In genomic region chr15:40038654-40039543, GRCh38 we compare ENCODE assay signal across 8 cellular contexts. TPM values are rescaled to one million over a fixed set of nuclear protein-coding genes. Genes with fewer than 3 reads are reported as not detected.
DNase-seq lines count a peak whose midpoint lies in the region; ATAC-seq, FAIRE-seq and TF ChIP-seq lines count a peak whose summit lies in the region.

A gene with protein sequence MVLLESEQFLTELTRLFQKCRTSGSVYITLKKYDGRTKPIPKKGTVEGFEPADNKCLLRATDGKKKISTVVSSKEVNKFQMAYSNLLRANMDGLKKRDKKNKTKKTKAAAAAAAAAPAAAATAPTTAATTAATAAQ (minus strand): TSS chr15:40039181. CDS start chr15:40039116, 65 bp downstream.

- 1% methylated on average over 58 to 59 of the region's 59 CpGs for WGBS in small intestine, 3 donors

- peak within 1 kb of the TSS; percentile 96 for H3K27ac Mint-ChIP-seq in WTC11

- no peak for FAIRE-seq in bronchial epithelial cell (lab: Jason Lieb, UNC)
- FAIRE-seq in small intestine (lab: Jason Lieb, UNC) = no peak

- H3K4me3 ChIP-seq in bronchial epithelial cell (ENCODE audit: low read depth, low read length) (peak within 1 kb of the TSS; percentile 64), small intestine (ENCODE audit: low read depth in 1 of 2, low read length in 2 of 2) (peak within 1 kb of the TSS; percentile 83)

- no peak for TF ChIP-seq CTCF in WTC11 (IDR thresholded peaks at IDR 0.05)
- no peak for TF ChIP-seq CTCF in bronchial epithelial cell (IDR thresholded peaks at IDR 0.05; ENCODE audit: insufficient read depth, low read length, severe bottlenecking)

- POLR2A ChIA-PET in WTC11 (lab: Charles Lee) = interaction anchor here (1.1 to 1.2 kb wide), 2 partner anchors 139 to 151 kb away, joined by 3 to 5 read pairs; no protein-coding TSS in a partner anchor

- H3K4me1 ChIP-seq in small intestine (ENCODE audit: control insufficient read depth in 2 of 2, insufficient read depth in 1 of 2, low read depth in 1 of 2, low read length in 1 of 2) = peaks cover 3% of the 10 kb centered on the region in 2 donors

- peak within 1 kb of the TSS; percentile 76 to 97 for H3K27ac ChIP-seq in small intestine (ENCODE audit: low read depth in 1 of 2, low read length in 1 of 2)

- H3K27me3 ChIP-seq in bronchial epithelial cell (ENCODE audit: control insufficient read depth, insufficient read depth, low read length) (no peaks in the 10 kb centered on the region), small intestine (ENCODE audit: control insufficient read depth in 2 of 2, insufficient read depth in 2 of 2, low read length in 2 of 2) (no peaks in the 10 kb centered on the region)

- H3K36me3 ChIP-seq in bronchial epithelial cell (ENCODE audit: control insufficient read depth, insufficient read depth, low read length) (peaks cover 7% of the 10 kb centered on the region), small intestine (ENCODE audit: control insufficient read depth in 2 of 2, insufficient read depth in 2 of 2, low read length in 2 of 2) (peaks cover 13 to 14% of the 10 kb centered on the region in 2 donors)

- H3K27me3 Mint-ChIP-seq in WTC11 (ENCODE audit: low read depth) = no peaks in the 10 kb centered on the region

- peaks cover 33% of the 10 kb centered on the region for H3K36me3 Mint-ChIP-seq in WTC11

- H3K9me3 Mint-ChIP-seq in WTC11 = no peaks in the 10 kb centered on the region

- DNase-seq in AG08396 (ENCODE audit: low spot score) (peak; percentile 92), NCI-H226 (peak; percentile 67), WTC11 (ENCODE audit: low spot score) (peak; percentile 95), bronchial epithelial cell (ENCODE audit: low read depth) (peak; percentile 83), iPS-NIHi11 (ENCODE audit: low spot score) (peak; percentile 94), small intestine (peak; percentile 91)

- ATAC-seq in GM19023 (IDR thresholded peaks at IDR 0.05; ENCODE audit: unreplicated experiment) (peak; percentile 96), HG03196 (IDR thresholded peaks at IDR 0.05; ENCODE audit: unreplicated experiment) (peak; percentile 83), WTC11 (peak; percentile 97)

- H3K4me1 Mint-ChIP-seq in WTC11 = peaks cover 20% of the 10 kb centered on the region

- no peaks in the 10 kb centered on the region for H3K9me3 ChIP-seq in small intestine (ENCODE audit: control insufficient read depth, low read depth)

- CTCF ChIA-PET in WTC11 (lab: Charles Lee) = interaction anchor here (0.6 to 4.1 kb wide), 10 partner anchors 9 to 240 kb away, joined by 3 to 15 read pairs (median 4); no protein-coding TSS in a partner anchor

- peak within 1 kb of the TSS; percentile 90 for H3K4me3 Mint-ChIP-seq in WTC11

TF ChIP-seq in WTC11, 78 proteins besides CTCF, POLR2A, EP300 and RAD21 (continues in another document):
- TF ChIP-seq FOXP4 (CRISPR knock-in tag; IDR thresholded peaks at IDR 0.05) = peak; percentile 66; the same call in 1 of the 2 replicates
- TF ChIP-seq ETV6 (CRISPR knock-in tag; IDR thresholded peaks at IDR 0.05) = peak; percentile 72; the same call in 1 of the 2 replicates
- 0 out of 2 replicates have a peak, but pooled peaks have one; percentile 41 for TF ChIP-seq ZBTB43 (CRISPR knock-in tag; IDR thresholded peaks at IDR 0.05)
- TF ChIP-seq, protein P1, sequence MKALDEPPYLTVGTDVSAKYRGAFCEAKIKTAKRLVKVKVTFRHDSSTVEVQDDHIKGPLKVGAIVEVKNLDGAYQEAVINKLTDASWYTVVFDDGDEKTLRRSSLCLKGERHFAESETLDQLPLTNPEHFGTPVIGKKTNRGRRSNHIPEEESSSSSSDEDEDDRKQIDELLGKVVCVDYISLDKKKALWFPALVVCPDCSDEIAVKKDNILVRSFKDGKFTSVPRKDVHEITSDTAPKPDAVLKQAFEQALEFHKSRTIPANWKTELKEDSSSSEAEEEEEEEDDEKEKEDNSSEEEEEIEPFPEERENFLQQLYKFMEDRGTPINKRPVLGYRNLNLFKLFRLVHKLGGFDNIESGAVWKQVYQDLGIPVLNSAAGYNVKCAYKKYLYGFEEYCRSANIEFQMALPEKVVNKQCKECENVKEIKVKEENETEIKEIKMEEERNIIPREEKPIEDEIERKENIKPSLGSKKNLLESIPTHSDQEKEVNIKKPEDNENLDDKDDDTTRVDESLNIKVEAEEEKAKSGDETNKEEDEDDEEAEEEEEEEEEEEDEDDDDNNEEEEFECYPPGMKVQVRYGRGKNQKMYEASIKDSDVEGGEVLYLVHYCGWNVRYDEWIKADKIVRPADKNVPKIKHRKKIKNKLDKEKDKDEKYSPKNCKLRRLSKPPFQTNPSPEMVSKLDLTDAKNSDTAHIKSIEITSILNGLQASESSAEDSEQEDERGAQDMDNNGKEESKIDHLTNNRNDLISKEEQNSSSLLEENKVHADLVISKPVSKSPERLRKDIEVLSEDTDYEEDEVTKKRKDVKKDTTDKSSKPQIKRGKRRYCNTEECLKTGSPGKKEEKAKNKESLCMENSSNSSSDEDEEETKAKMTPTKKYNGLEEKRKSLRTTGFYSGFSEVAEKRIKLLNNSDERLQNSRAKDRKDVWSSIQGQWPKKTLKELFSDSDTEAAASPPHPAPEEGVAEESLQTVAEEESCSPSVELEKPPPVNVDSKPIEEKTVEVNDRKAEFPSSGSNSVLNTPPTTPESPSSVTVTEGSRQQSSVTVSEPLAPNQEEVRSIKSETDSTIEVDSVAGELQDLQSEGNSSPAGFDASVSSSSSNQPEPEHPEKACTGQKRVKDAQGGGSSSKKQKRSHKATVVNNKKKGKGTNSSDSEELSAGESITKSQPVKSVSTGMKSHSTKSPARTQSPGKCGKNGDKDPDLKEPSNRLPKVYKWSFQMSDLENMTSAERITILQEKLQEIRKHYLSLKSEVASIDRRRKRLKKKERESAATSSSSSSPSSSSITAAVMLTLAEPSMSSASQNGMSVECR (CRISPR knock-in tag; IDR thresholded peaks at IDR 0.05; ENCODE audit: borderline replicate concordance) = peak; percentile 85
- TF ChIP-seq, protein P2, sequence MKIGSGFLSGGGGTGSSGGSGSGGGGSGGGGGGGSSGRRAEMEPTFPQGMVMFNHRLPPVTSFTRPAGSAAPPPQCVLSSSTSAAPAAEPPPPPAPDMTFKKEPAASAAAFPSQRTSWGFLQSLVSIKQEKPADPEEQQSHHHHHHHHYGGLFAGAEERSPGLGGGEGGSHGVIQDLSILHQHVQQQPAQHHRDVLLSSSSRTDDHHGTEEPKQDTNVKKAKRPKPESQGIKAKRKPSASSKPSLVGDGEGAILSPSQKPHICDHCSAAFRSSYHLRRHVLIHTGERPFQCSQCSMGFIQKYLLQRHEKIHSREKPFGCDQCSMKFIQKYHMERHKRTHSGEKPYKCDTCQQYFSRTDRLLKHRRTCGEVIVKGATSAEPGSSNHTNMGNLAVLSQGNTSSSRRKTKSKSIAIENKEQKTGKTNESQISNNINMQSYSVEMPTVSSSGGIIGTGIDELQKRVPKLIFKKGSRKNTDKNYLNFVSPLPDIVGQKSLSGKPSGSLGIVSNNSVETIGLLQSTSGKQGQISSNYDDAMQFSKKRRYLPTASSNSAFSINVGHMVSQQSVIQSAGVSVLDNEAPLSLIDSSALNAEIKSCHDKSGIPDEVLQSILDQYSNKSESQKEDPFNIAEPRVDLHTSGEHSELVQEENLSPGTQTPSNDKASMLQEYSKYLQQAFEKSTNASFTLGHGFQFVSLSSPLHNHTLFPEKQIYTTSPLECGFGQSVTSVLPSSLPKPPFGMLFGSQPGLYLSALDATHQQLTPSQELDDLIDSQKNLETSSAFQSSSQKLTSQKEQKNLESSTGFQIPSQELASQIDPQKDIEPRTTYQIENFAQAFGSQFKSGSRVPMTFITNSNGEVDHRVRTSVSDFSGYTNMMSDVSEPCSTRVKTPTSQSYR (CRISPR knock-in tag; IDR thresholded peaks at IDR 0.05) = 0 out of 2 replicates have a peak, but pooled peaks have one; percentile 16
- TF ChIP-seq PREB (CRISPR knock-in tag; IDR thresholded peaks at IDR 0.05; ENCODE audit: borderline replicate concordance) = no peak
- no peak for TF ChIP-seq ZNF416 (CRISPR knock-in tag; IDR thresholded peaks at IDR 0.05)
- TF ChIP-seq, protein P3, sequence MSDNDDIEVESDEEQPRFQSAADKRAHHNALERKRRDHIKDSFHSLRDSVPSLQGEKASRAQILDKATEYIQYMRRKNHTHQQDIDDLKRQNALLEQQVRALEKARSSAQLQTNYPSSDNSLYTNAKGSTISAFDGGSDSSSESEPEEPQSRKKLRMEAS (CRISPR knock-in tag; IDR thresholded peaks at IDR 0.05) = peak; percentile 49

RNA-seq across cellular contexts. Expression of the gene that starts here (rescaled TPM):
- total RNA-seq in WTC11 (2021) (190 to 199 TPM (median 192 TPM) in 3 replicates), bronchial epithelial cell (95.8 and 176 TPM in 2 replicates)
- polyA plus RNA-seq in small intestine = 100 to 1,000 TPM; 282 to 329 (median 318) TPM

Comparison
In these comparisons a context has a peak if more than half of its experiments do, and no peak if none do; other contexts are left out.
1. Peak in every context shown above with its lines: DNase-seq, ATAC-seq, H3K4me3 ChIP-seq and H3K27ac ChIP-seq.